8 cellular contexts compared by ENCODE assay signal in genomic region chr13:73058741-73059459, GRCh38. TPM values are rescaled to one million over a fixed set of nuclear protein-coding genes. Genes with fewer than 3 reads are reported as not detected.
A peak's percentile ranks its signal among the peaks of the same experiment; 100 is the strongest.
DNase-seq lines count a peak whose midpoint lies in the region; ATAC-seq, FAIRE-seq and TF ChIP-seq lines count a peak whose summit lies in the region.

TSS of gene KLF5 (plus strand) at chr13:73059005. CDS start at chr13:73059328, 323 bp downstream.

- DNase-seq in NCI-H1436 treated with DMSO at 0.1 percent for 48 hours (lab: John Stamatoyannopoulos, UW) (peak; percentile 82), T-helper 2 cell (peak; percentile 86 to 95 (median 94)), astrocyte (ENCODE audit: low read depth) (peak; percentile 87), hepatocyte (ENCODE audit: low spot score) (peak; percentile 99), retina (peak; percentile 95), cerebellar nuclear complex (lab: John Stamatoyannopoulos, UW) (no peak)

- no peaks in the 10 kb centered on the region for H3K9me3 Mint-ChIP-seq in astrocyte (ENCODE audit: unreplicated experiment)

- peak within 1 kb of the TSS; percentile 68 for H3K27ac ChIP-seq in astrocyte (ENCODE audit: low read depth, low read length)
- H3K27ac ChIP-seq in hepatocyte: peak within 1 kb of the TSS; percentile 92

- TF ChIP-seq CTCF in astrocyte (IDR thresholded peaks at IDR 0.05; ENCODE audit: insufficient read depth, low read depth, low read length): no peak
- no peak for TF ChIP-seq CTCF in hepatocyte (IDR thresholded peaks at IDR 0.05; ENCODE audit: poor library complexity)

- H3K36me3 Mint-ChIP-seq in astrocyte (ENCODE audit: low read depth, unreplicated experiment): peaks cover 2% of the 10 kb centered on the region

- peak within 1 kb of the TSS; percentile 78 for H3K9ac ChIP-seq in astrocyte (ENCODE audit: low read length)

- peaks cover 22% of the 10 kb centered on the region for H3K4me1 ChIP-seq in astrocyte (ENCODE audit: insufficient read depth, low read length)
- H3K4me1 ChIP-seq in hepatocyte (ENCODE audit: insufficient read depth): peaks cover 17% of the 10 kb centered on the region

- no peak for FAIRE-seq in astrocyte (lab: Jason Lieb, UNC)

- H4K20me1 ChIP-seq in astrocyte (ENCODE audit: insufficient read depth, low read length) (peaks cover 13% of the 10 kb centered on the region), hepatocyte (ENCODE audit: insufficient read depth, poor library complexity, severe bottlenecking) (peaks cover 6% of the 10 kb centered on the region)

- H3K9me3 ChIP-seq in astrocyte (ENCODE audit: insufficient read depth, low read depth, low read length) (no peaks in the 10 kb centered on the region), hepatocyte (ENCODE audit: low read depth) (no peaks in the 10 kb centered on the region)

- H3K4me2 ChIP-seq in astrocyte (ENCODE audit: low read length) (peak within 1 kb of the TSS; percentile 86), hepatocyte (peak within 1 kb of the TSS; percentile 80)

- peak within 1 kb of the TSS; percentile 91 for H3K27ac Mint-ChIP-seq in astrocyte (ENCODE audit: unreplicated experiment)

- H3K27me3 ChIP-seq in astrocyte (ENCODE audit: insufficient read depth, low read length): no peaks in the 10 kb centered on the region
- H3K27me3 ChIP-seq in hepatocyte: no peaks in the 10 kb centered on the region

- H3K9me2 ChIP-seq in hepatocyte (replicated peaks; ENCODE audit: insufficient read depth): no peaks in the 10 kb centered on the region

- H3K4me3 ChIP-seq in astrocyte (ENCODE audit: insufficient read depth, low read depth, low read length) (peak within 1 kb of the TSS; percentile 84), hepatocyte (peak within 1 kb of the TSS; percentile 62)

- WGBS in hepatocyte (ENCODE audit: low lambda C conversion rate, missing lambda C conversion rate): 2% methylated on average over 75 of the region's 93 CpGs

- peaks cover 26% of the 10 kb centered on the region for H3K4me1 Mint-ChIP-seq in astrocyte (ENCODE audit: low read depth, unreplicated experiment)

- H3K79me2 ChIP-seq in astrocyte (ENCODE audit: insufficient read depth, low read length): peaks cover 25% of the 10 kb centered on the region
- peaks cover 49% of the 10 kb centered on the region for H3K79me2 ChIP-seq in hepatocyte

- H2AFZ ChIP-seq in astrocyte (ENCODE audit: low read depth, low read length) (peak within 1 kb of the TSS; percentile 70), hepatocyte (peak within 1 kb of the TSS; percentile 4)

- ATAC-seq in GM18498 (IDR thresholded peaks at IDR 0.05; ENCODE audit: unreplicated experiment) (peak; percentile 98), HG02870 (IDR thresholded peaks at IDR 0.05; ENCODE audit: unreplicated experiment) (peak; percentile 96)

- H3K36me3 ChIP-seq in astrocyte (ENCODE audit: insufficient read depth, low read length) (peaks cover 8% of the 10 kb centered on the region), hepatocyte (replicated peaks; ENCODE audit: insufficient read depth, low read depth) (no peaks in the 10 kb centered on the region)

- H3K27me3 Mint-ChIP-seq in astrocyte (ENCODE audit: low read depth, unreplicated experiment): no peaks in the 10 kb centered on the region

- peak within 1 kb of the TSS; percentile 96 for H3K4me3 Mint-ChIP-seq in astrocyte (ENCODE audit: unreplicated experiment)

RNA-seq across cellular contexts. Expression of gene KLF5, which starts in this region (rescaled TPM):
- total RNA-seq in astrocyte (13.8 and 21.4 TPM in 2 replicates), hepatocyte (95.8 and 99.9 TPM in 2 replicates)
- polyA plus RNA-seq in hepatocyte: 92.6 and 94.4 TPM in 2 replicates

Comparison
In these comparisons a context has a peak if more than half of its experiments do, and no peak if none do; other contexts are left out.
1. DNase-seq: peak in NCI-H1436 treated with DMSO at 0.1 percent for 48 hours (single experiment), T-helper 2 cell (5 of 5), astrocyte (single experiment), hepatocyte (single experiment) and retina (single experiment); none in cerebellar nuclear complex (0 of 2).